ENCODE assay signal across 1 cellular context in genomic region chr14:65410640-65411039, GRCh38.
TF ChIP-seq lines count a peak whose summit lies in the region.

No MANE protein-coding gene starts in this region.

TF ChIP-seq in A549, 52 proteins besides CTCF, POLR2A, EP300 and RAD21 (continued from another document):
- TF ChIP-seq HMGXB4 (CRISPR knock-in tag; IDR thresholded peaks at IDR 0.05; ENCODE audit: borderline replicate concordance) (no peak), HOXA7 (CRISPR knock-in tag; IDR thresholded peaks at IDR 0.05) (no peak), TP53 (CRISPR knock-in tag; IDR thresholded peaks at IDR 0.05) (no peak), ATOH8 (CRISPR knock-in tag; IDR thresholded peaks at IDR 0.05; ENCODE audit: low read depth) (no peak), ZSCAN20 (CRISPR knock-in tag; IDR thresholded peaks at IDR 0.05) (no peak), FOSB (CRISPR knock-in tag; IDR thresholded peaks at IDR 0.05) (no peak)
